ENCODE assay signal across 9 cellular contexts in genomic region chr1:202810193-202810614, GRCh38. TPM values are rescaled to one million over a fixed set of nuclear protein-coding genes. Genes with fewer than 3 reads are reported as not detected.
DNase-seq lines count a peak whose midpoint lies in the region; ATAC-seq, FAIRE-seq and TF ChIP-seq lines count a peak whose summit lies in the region.
"Had no signal": no experiment of that assay in that cellular context is flagged by ENCODE, and none has a peak within 500 bp of the region (broad histone marks: within the 10 kb centered on the region; RNA-seq: fewer than 3 reads in every experiment).

No MANE protein-coding gene starts in this region.

- WGBS in psoas muscle, 3 donors, result 3 to 7% (median 4%) methylated on average over 13 of the region's 13 CpGs

- peak overlapping the region; percentile 80 to 90 for H3K27ac Mint-ChIP-seq in T-cell

- ATAC-seq in T-cell (replicated peaks in 1 of 4), result no peak
- no peak for ATAC-seq in psoas muscle

- DNase-seq in T-cell (no peak), fibroblast of the aortic adventitia (ENCODE audit: low read depth) (no peak), psoas muscle (no peak), DMS114 treated with DMSO at 0.1 percent for 48 hours (lab: John Stamatoyannopoulos, UW; ENCODE audit: unreplicated experiment) (no peak), G401 (ENCODE audit: low spot score) (no peak), C1 segment of cervical spinal cord (lab: John Stamatoyannopoulos, UW) (no peak), HTR-8/SVneo (ENCODE audit: insufficient read length, low spot score) (no peak)

- no peaks in the 10 kb centered on the region for H3K36me3 ChIP-seq in psoas muscle (ENCODE audit: insufficient read depth in 1 of 2, low read depth in 1 of 2)

- TF ChIP-seq CTCF in fibroblast of the aortic adventitia (IDR thresholded peaks at IDR 0.05; ENCODE audit: insufficient read depth, low read length), result no peak
- TF ChIP-seq CTCF in psoas muscle (IDR thresholded peaks at IDR 0.05), result no peak

- H3K27me3 ChIP-seq in psoas muscle (ENCODE audit: insufficient read depth in 3 of 3, low read length in 2 of 3), result no peaks in the 10 kb centered on the region

- no peak for FAIRE-seq in HTR-8/SVneo (lab: Jason Lieb, UNC)

- H3K27me3 Mint-ChIP-seq in T-cell, result no peaks in the 10 kb centered on the region

- H3K4me3 ChIP-seq in GM08714 (ENCODE audit: low read length) (peak overlapping the region; percentile 58; the same call in 1 of the 2 replicates), fibroblast of the aortic adventitia (ENCODE audit: low read depth, low read length) (peak overlapping the region; percentile 86), psoas muscle (peak overlapping the region; percentile 90)

- POLR2A ChIA-PET in T-cell (lab: Charles Lee), result no interaction called here

- CTCF ChIA-PET in T-cell (lab: Charles Lee), result no interaction called here

- no peaks in the 10 kb centered on the region for H3K9me3 ChIP-seq in psoas muscle

- no peaks in the 10 kb centered on the region for H3K9me3 Mint-ChIP-seq in T-cell

- H3K4me1 Mint-ChIP-seq in T-cell, result peaks cover 41 to 54% (median 43%) of the 10 kb centered on the region in 3 donors

- intact Hi-C loops in psoas muscle (cut with DNase I), result loop anchor here in 1 of 2 donors (2.0 kb wide), 1 partner anchor 77 kb away; no protein-coding TSS in a partner anchor

- in situ Hi-C loops in G401 (cut with HindIII; ENCODE audit: low sequenced_read_pairs), result no loop called here

- H3K4me3 Mint-ChIP-seq in T-cell, result peak overlapping the region; percentile 80 to 91 (median 87)

- H3K36me3 Mint-ChIP-seq in T-cell, result no peaks in the 10 kb centered on the region

- peak overlapping the region; percentile 88 for H3K27ac ChIP-seq in psoas muscle

- H3K4me1 ChIP-seq in psoas muscle, result peaks cover 17% of the 10 kb centered on the region

RNA-seq across cellular contexts. Expression of gene PCAT6, which starts 0.6 kb away (rescaled TPM):
- 1 to 10 TPM in 2 of 5 donors, under 1 TPM in 2, not detected in 1; 0.44 to 1.5 (median 0.79) TPM for total RNA-seq in T-cell
- not detected in 2 replicates for total RNA-seq in fibroblast of the aortic adventitia (ENCODE audit: low replicate concordance)
- total RNA-seq in psoas muscle, result 1 to 10 TPM in 1 of 4 donors, under 1 TPM in 3; 0.44 to 4.1 (median 0.66) TPM
- polyA plus RNA-seq in psoas muscle, result under 1 TPM; 0.14 to 0.57 (median 0.28) TPM
- not detected in 2 replicates for total RNA-seq in G401 (2014; rRNA removed; shearing (Covaris generic))
- total RNA-seq: T-helper 2 cell treated with Interferon-gamma antibody and Interleukin-4, amounts not matched to agents 100 ng/mL and 5 ng/mL, for 36 hours had no signal

RNA-seq across cellular contexts. Expression of gene KDM5B, which starts 2.0 kb away (rescaled TPM):
- total RNA-seq in T-cell (10 to 100 TPM; 46.3 to 71.7 (median 56.5) TPM), fibroblast of the aortic adventitia (ENCODE audit: low replicate concordance) (56.4 and 117 TPM in 2 replicates), psoas muscle (10 to 100 TPM; 10.7 to 13.9 (median 12.3) TPM)
- polyA plus RNA-seq in psoas muscle, result 1 to 10 TPM; 2.4 to 3.3 (median 3.2) TPM
- total RNA-seq in G401 (2014; rRNA removed; shearing (Covaris generic)), result 22.2 and 31.1 TPM in 2 replicates
